Comparison of ENCODE assay signal across 8 cellular contexts in genomic region chr6:98946266-98946817, GRCh38. TPM values are rescaled to one million over a fixed set of nuclear protein-coding genes. Genes with fewer than 3 reads are reported as not detected.
DNase-seq lines count a peak whose midpoint lies in the region; ATAC-seq and TF ChIP-seq lines count a peak whose summit lies in the region.

No MANE protein-coding gene starts in this region.

- H3K27ac Mint-ChIP-seq in T-helper 1 cell treated with Interleukin-12 subunit alpha and Interleukin-12 subunit beta and Interleukin-4 antibody, amounts not matched to agents 30 μg/mL and 1 μg/mL, for 36 hours, result peak overlapping the region; percentile 89
- peak overlapping the region; percentile 93 for H3K27ac Mint-ChIP-seq in activated CD4-positive, alpha-beta memory T cell treated with anti-CD3 and anti-CD28 coated beads for 36 hours

- H3K4me1 ChIP-seq in subcutaneous abdominal adipose tissue (ENCODE audit: control insufficient read depth in 5 of 5, insufficient read depth in 5 of 5, low read length in 5 of 5) (peaks cover 2 to 33% (median 20%) of the 10 kb centered on the region in 5 donors), adrenal gland (replicated peaks in 1 of 2) (peaks cover 18 to 24% of the 10 kb centered on the region in 2 donors)

- H3K27ac ChIP-seq in subcutaneous abdominal adipose tissue (ENCODE audit: low read depth, low read length) (no peak overlapping the region), adrenal gland (no peak overlapping the region)

- no peak for TF ChIP-seq POLR2A in adrenal gland (IDR thresholded peaks at IDR 0.05)

- H3K4me3 Mint-ChIP-seq in T-helper 1 cell treated with Interleukin-12 subunit alpha and Interleukin-12 subunit beta and Interleukin-4 antibody, amounts not matched to agents 30 μg/mL and 1 μg/mL, for 36 hours, result peak overlapping the region; percentile 90
- peak overlapping the region; percentile 93 for H3K4me3 Mint-ChIP-seq in activated CD4-positive, alpha-beta memory T cell treated with anti-CD3 and anti-CD28 coated beads for 36 hours

- H3K9me3 ChIP-seq in subcutaneous abdominal adipose tissue (ENCODE audit: control insufficient read depth in 5 of 5, low read length in 5 of 5), result peaks cover 0 to 2% (median 0%) of the 10 kb centered on the region in 5 donors
- no peaks in the 10 kb centered on the region for H3K9me3 ChIP-seq in adrenal gland (replicated peaks in 1 of 3)

- DNase-seq in T-helper 1 cell, result no peak
- DNase-seq in activated CD4-positive, alpha-beta memory T cell treated with anti-CD3 and anti-CD28 coated beads for 36 hours, result no peak
- peak; percentile 38 for DNase-seq in inferior parietal cortex (ENCODE audit: extremely low spot score)
- no peak for DNase-seq in stimulated activated naive CD4-positive, alpha-beta T cell (lab: John Stamatoyannopoulos, UW)
- DNase-seq in adrenal gland, result no peak

- intact Hi-C loops in activated CD4-positive, alpha-beta memory T cell treated with anti-CD3 and anti-CD28 coated beads for 36 hours (cut with micrococcal nuclease), result loop anchor here (5.0 kb wide), 1 partner anchor 476 kb away; no protein-coding TSS in a partner anchor
- intact Hi-C loops in adrenal gland (cut with DNase I), result no loop called here

- CTCF ChIA-PET in activated CD4-positive, alpha-beta memory T cell treated with anti-CD3 and anti-CD28 coated beads for 36 hours (lab: Charles Lee), result no interaction called here

- H3K36me3 Mint-ChIP-seq in T-helper 1 cell treated with Interleukin-12 subunit alpha and Interleukin-12 subunit beta and Interleukin-4 antibody, amounts not matched to agents 30 μg/mL and 1 μg/mL, for 36 hours (ENCODE audit: low read depth), result peaks cover 14% of the 10 kb centered on the region
- H3K36me3 Mint-ChIP-seq in activated CD4-positive, alpha-beta memory T cell treated with anti-CD3 and anti-CD28 coated beads for 36 hours, result peaks cover 14% of the 10 kb centered on the region

- TF ChIP-seq CTCF in adrenal gland (IDR thresholded peaks at IDR 0.05), result no peak

- no peak for ATAC-seq in HG02870 (IDR thresholded peaks at IDR 0.05; ENCODE audit: unreplicated experiment)

- POLR2A ChIA-PET in activated CD4-positive, alpha-beta memory T cell treated with anti-CD3 and anti-CD28 coated beads for 36 hours (lab: Charles Lee), result no interaction called here

- peaks cover 13% of the 10 kb centered on the region for H3K4me1 Mint-ChIP-seq in T-helper 1 cell treated with Interleukin-12 subunit alpha and Interleukin-12 subunit beta and Interleukin-4 antibody, amounts not matched to agents 30 μg/mL and 1 μg/mL, for 36 hours (ENCODE audit: low read depth)
- peaks cover 35% of the 10 kb centered on the region for H3K4me1 Mint-ChIP-seq in activated CD4-positive, alpha-beta memory T cell treated with anti-CD3 and anti-CD28 coated beads for 36 hours (ENCODE audit: low read depth)

- H3K36me3 ChIP-seq in subcutaneous abdominal adipose tissue (ENCODE audit: control insufficient read depth in 5 of 5, insufficient read depth in 5 of 5, low read length in 5 of 5) (no peaks in the 10 kb centered on the region), adrenal gland (replicated peaks in 1 of 2) (no peaks in the 10 kb centered on the region)

- H3K27me3 Mint-ChIP-seq in T-helper 1 cell treated with Interleukin-12 subunit alpha and Interleukin-12 subunit beta and Interleukin-4 antibody, amounts not matched to agents 30 μg/mL and 1 μg/mL, for 36 hours (ENCODE audit: low read depth), result peaks cover 20% of the 10 kb centered on the region
- no peaks in the 10 kb centered on the region for H3K27me3 Mint-ChIP-seq in activated CD4-positive, alpha-beta memory T cell treated with anti-CD3 and anti-CD28 coated beads for 36 hours

- 83 to 93% (median 89%) methylated on average over 9 of the region's 9 CpGs for WGBS in adrenal gland, 4 donors

- H3K4me3 ChIP-seq in subcutaneous abdominal adipose tissue (ENCODE audit: low read depth in 1 of 5, low read length in 5 of 5), result peak overlapping the region; percentile 84 to 94 (median 92)
- H3K4me3 ChIP-seq in adrenal gland, result peak overlapping the region in 1 of 4 donors; percentile 88

- peaks cover 13% of the 10 kb centered on the region for H3K9me3 Mint-ChIP-seq in T-helper 1 cell treated with Interleukin-12 subunit alpha and Interleukin-12 subunit beta and Interleukin-4 antibody, amounts not matched to agents 30 μg/mL and 1 μg/mL, for 36 hours
- peaks cover 15% of the 10 kb centered on the region for H3K9me3 Mint-ChIP-seq in activated CD4-positive, alpha-beta memory T cell treated with anti-CD3 and anti-CD28 coated beads for 36 hours

- H3K27me3 ChIP-seq in subcutaneous abdominal adipose tissue (ENCODE audit: control insufficient read depth in 5 of 5, insufficient read depth in 4 of 5, low read length in 5 of 5) (no peaks in the 10 kb centered on the region), adrenal gland (no peaks in the 10 kb centered on the region)

- H3K9ac ChIP-seq in subcutaneous abdominal adipose tissue (ENCODE audit: low read length in 5 of 5), result peak overlapping the region in 4 of 5 donors; percentile 88 to 96 (median 92)

RNA-seq across cellular contexts. Expression of gene FBXL4, which starts 1.4 kb away (rescaled TPM):
- total RNA-seq in activated CD4-positive, alpha-beta memory T cell treated with anti-CD3 and anti-CD28 coated beads for 36 hours, result 10 to 100 TPM; 13.8 TPM
- total RNA-seq in adrenal gland, result 10 to 100 TPM; 16.7 to 34.5 (median 29.2) TPM
- 10 to 100 TPM in 1 of 3 donors, 1 to 10 TPM in 2; 4.1 to 14.8 (median 5.3) TPM for polyA plus RNA-seq in adrenal gland
